Comparison of ENCODE assay signal across 24 cellular contexts in the genomic region with DNA sequence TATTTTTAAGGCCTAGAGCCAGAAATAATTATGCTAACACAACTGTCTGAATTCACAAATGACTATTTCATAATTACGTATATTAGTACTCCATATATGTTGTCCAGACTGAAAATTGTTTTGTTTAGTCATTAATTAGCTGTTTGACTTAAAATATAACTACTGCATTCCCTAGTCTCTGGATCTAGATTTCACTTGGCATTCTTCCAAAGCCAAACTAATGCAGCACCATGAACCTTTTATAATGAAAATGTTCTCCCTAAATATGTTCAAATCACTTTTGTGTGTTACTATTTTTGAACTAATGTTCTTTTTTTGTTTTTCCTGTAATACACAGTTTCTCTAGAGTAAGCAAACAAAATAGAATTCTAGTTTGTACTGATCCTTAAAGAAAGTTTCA. TPM values are rescaled to one million over a fixed set of nuclear protein-coding genes. Genes with fewer than 3 reads are reported as not detected.
DNase-seq lines count a peak whose midpoint lies in the region; ATAC-seq and TF ChIP-seq lines count a peak whose summit lies in the region.
"Had no signal": no experiment of that assay in that cellular context is flagged by ENCODE, and none has a peak within 500 bp of the region (broad histone marks: within the 10 kb centered on the region; RNA-seq: fewer than 3 reads in every experiment).

No MANE protein-coding gene starts in this region.

- peak; percentile 3 for DNase-seq in NCI-H2029 (lab: John Stamatoyannopoulos, UW)
- DNase-seq in NCI-H2029 treated with DMSO at 0.1 percent for 48 hours (lab: John Stamatoyannopoulos, UW), result no peak
- DNase-seq in NCI-H1105 (lab: John Stamatoyannopoulos, UW), result peak; percentile 52
- DNase-seq in choroid plexus epithelial cell (ENCODE audit: low read depth), result peak; percentile 21
- no peak for DNase-seq in osteocyte (ENCODE audit: extremely low spot score, unreplicated experiment)
- DNase-seq in NOMO-1 treated with dmso at 0.1 percent for 144 hours (lab: John Stamatoyannopoulos, UW; ENCODE audit: unreplicated experiment), result no peak
- DNase-seq in GDM1 (lab: John Stamatoyannopoulos, UW), result no peak
- DNase-seq: activated B cell treated with CpG ODN at 0.5 μM for 24 hours; anterior cingulate cortex; CD8-positive, alpha-beta memory T cell; H9; heart right ventricle; left cardiac atrium; NCI-H774; OCI-M1; stimulated activated CD4-positive, alpha-beta T cell treated with anti-CD3 and anti-CD28 coated beads, Interleukin-1b, Interleukin-23, amount 100 ng/mL, for 48 hours; T1000; upper lobe of right lung had no signal

- no peak overlapping the region for H3K4me3 Mint-ChIP-seq in osteocyte (ENCODE audit: unreplicated experiment)
- H3K4me3 Mint-ChIP-seq: activated B cell treated with CpG ODN at 0.5 μM for 24 hours; activated naive CD4-positive, alpha-beta T cell treated with anti-CD3 and anti-CD28 coated beads, Interleukin-2, amount 50 U/mL, for 24 hours; B cell; CD8-positive, alpha-beta memory T cell; central memory CD8-positive, alpha-beta T cell; H9 had no signal

- no peak for ATAC-seq in GM19328 (IDR thresholded peaks at IDR 0.05; ENCODE audit: unreplicated experiment)
- ATAC-seq: A549, heart right ventricle, left cardiac atrium, upper lobe of right lung had no signal

- no peaks in the 10 kb centered on the region for H3K9me3 Mint-ChIP-seq in osteocyte (ENCODE audit: unreplicated experiment)
- H3K9me3 Mint-ChIP-seq: activated B cell treated with CpG ODN at 0.5 μM for 24 hours; activated naive CD4-positive, alpha-beta T cell treated with anti-CD3 and anti-CD28 coated beads, Interleukin-2, amount 50 U/mL, for 24 hours; CD8-positive, alpha-beta memory T cell; central memory CD8-positive, alpha-beta T cell; H9 had no signal

- no peak for TF ChIP-seq CTCF in choroid plexus epithelial cell (conservative IDR thresholded peaks at IDR 0.05; ENCODE audit: low read depth, low read length)
- no peak for TF ChIP-seq CTCF in osteocyte (IDR thresholded peaks at IDR 0.05)

- peak overlapping the region; percentile 79 for H3K27ac Mint-ChIP-seq in osteocyte (ENCODE audit: unreplicated experiment)
- H3K27ac Mint-ChIP-seq: activated B cell treated with CpG ODN at 0.5 μM for 24 hours; activated naive CD4-positive, alpha-beta T cell treated with anti-CD3 and anti-CD28 coated beads, Interleukin-2, amount 50 U/mL, for 24 hours; B cell; CD8-positive, alpha-beta memory T cell had no signal

- peaks cover 12% of the 10 kb centered on the region for H3K36me3 Mint-ChIP-seq in osteocyte (ENCODE audit: unreplicated experiment)

- H3K4me1 Mint-ChIP-seq in osteocyte (ENCODE audit: unreplicated experiment), result peaks cover 34% of the 10 kb centered on the region

- H3K27me3 Mint-ChIP-seq in osteocyte (ENCODE audit: unreplicated experiment), result no peaks in the 10 kb centered on the region
- H3K27me3 Mint-ChIP-seq: activated B cell treated with CpG ODN at 0.5 μM for 24 hours; activated naive CD4-positive, alpha-beta T cell treated with anti-CD3 and anti-CD28 coated beads, Interleukin-2, amount 50 U/mL, for 24 hours; B cell; CD8-positive, alpha-beta memory T cell; central memory CD8-positive, alpha-beta T cell had no signal

- no peak overlapping the region for H3K4me3 ChIP-seq in choroid plexus epithelial cell (ENCODE audit: low read depth, low read length)
- H3K4me3 ChIP-seq: A549, heart right ventricle, skin epidermis, upper lobe of right lung had no signal

RNA-seq across cellular contexts. Expression of gene CAMTA1, which starts 46.1 kb away (rescaled TPM):
- 68.1 and 81.6 TPM in 2 replicates for total RNA-seq in osteocyte

Comparison
In these comparisons a context has a peak if more than half of its experiments do, and no peak if none do; other contexts are left out.
1. DNase-seq: peak in NCI-H2029 (single experiment), NCI-H1105 (single experiment) and choroid plexus epithelial cell (single experiment); none in NCI-H2029 treated with DMSO at 0.1 percent for 48 hours (single experiment), osteocyte (single experiment), NOMO-1 treated with dmso at 0.1 percent for 144 hours (single experiment) and GDM1 (single experiment).